35 cellular contexts compared by ENCODE assay signal in genomic region chr5:73042993-73043392, GRCh38.
"Had no signal": no experiment of that assay in that cellular context is flagged by ENCODE, and none has a peak within 500 bp of the region (broad histone marks: within the 10 kb centered on the region; RNA-seq: fewer than 3 reads in every experiment).

No MANE protein-coding gene starts in this region.

- FAIRE-seq: bronchial epithelial cell had no signal

- H3K27ac ChIP-seq: ascending aorta, cardiac muscle cell, VCaP had no signal

- H3K4me1 Mint-ChIP-seq: activated B cell treated with CpG ODN at 0.5 μM for 24 hours; activated CD4-positive, alpha-beta memory T cell treated with anti-CD3 and anti-CD28 coated beads, Interleukin-2, amount 10 ng/mL, durations not matched to agents 7 days and 5 days; activated CD4-positive, alpha-beta T cell treated with anti-CD3 and anti-CD28 coated beads, Interleukin-2, amount 10 ng/mL, durations not matched to agents 7 days and 5 days; activated CD8-positive, alpha-beta memory T cell treated with anti-CD3 and anti-CD28 coated beads, Interleukin-2, amount 10 ng/mL, durations not matched to agents 7 days and 5 days; activated naive CD4-positive, alpha-beta T cell treated with anti-CD3 and anti-CD28 coated beads, Interleukin-2, amount 10 ng/mL, durations not matched to agents 7 days and 5 days; activated naive CD4-positive, alpha-beta T cell treated with anti-CD3 and anti-CD28 coated beads, Interleukin-2, amount 50 U/mL, for 24 hours; activated naive CD8-positive, alpha-beta T cell treated with anti-CD3 and anti-CD28 coated beads, Interleukin-2, amount 10 ng/mL, durations not matched to agents 7 days and 5 days; activated naive CD8-positive, alpha-beta T cell treated with anti-CD3 and anti-CD28 coated beads, Interleukin-2, amount 50 U/mL, for 24 hours; brain; central memory CD8-positive, alpha-beta T cell had no signal

- ATAC-seq: activated CD8-positive, alpha-beta memory T cell treated with anti-CD3 and anti-CD28 coated beads, Interleukin-2, amount 10 ng/mL, durations not matched to agents 7 days and 5 days; activated CD8-positive, alpha-beta T cell treated with anti-CD3 and anti-CD28 coated beads, Interleukin-2, amount 10 ng/mL, durations not matched to agents 7 days and 5 days; activated naive CD8-positive, alpha-beta T cell treated with anti-CD3 and anti-CD28 coated beads, Interleukin-2, amount 50 U/mL, for 24 hours had no signal

- H3K27ac Mint-ChIP-seq: activated B cell treated with CpG ODN at 0.5 μM for 24 hours; activated CD4-positive, alpha-beta memory T cell treated with anti-CD3 and anti-CD28 coated beads, Interleukin-2, amount 10 ng/mL, durations not matched to agents 7 days and 5 days; activated CD4-positive, alpha-beta T cell treated with anti-CD3 and anti-CD28 coated beads, Interleukin-2, amount 10 ng/mL, durations not matched to agents 7 days and 5 days; activated CD8-positive, alpha-beta memory T cell treated with anti-CD3 and anti-CD28 coated beads, Interleukin-2, amount 10 ng/mL, durations not matched to agents 7 days and 5 days; activated CD8-positive, alpha-beta T cell treated with anti-CD3 and anti-CD28 coated beads, Interleukin-2, amount 10 ng/mL, durations not matched to agents 7 days and 5 days; activated naive CD4-positive, alpha-beta T cell treated with anti-CD3 and anti-CD28 coated beads, Interleukin-2, amount 10 ng/mL, durations not matched to agents 7 days and 5 days; activated naive CD4-positive, alpha-beta T cell treated with anti-CD3 and anti-CD28 coated beads, Interleukin-2, amount 50 U/mL, for 24 hours; activated naive CD8-positive, alpha-beta T cell; activated naive CD8-positive, alpha-beta T cell treated with anti-CD3 and anti-CD28 coated beads, Interleukin-2, amount 10 ng/mL, durations not matched to agents 7 days and 5 days; activated naive CD8-positive, alpha-beta T cell treated with anti-CD3 and anti-CD28 coated beads, Interleukin-2, amount 50 U/mL, for 24 hours; activated T-cell treated with anti-CD3 and anti-CD28 coated beads, Interleukin-2, amount 50 U/mL, for 24 hours; activated T-helper 2 cell treated with anti-CD3 and anti-CD28 coated beads, Interferon-gamma antibody, Interleukin-2, Interleukin-4, amounts not matched to agents 10 μg/mL and 5 μg/mL and 100 μg/mL, durations not matched to agents 14 hours and 24 hours and 36 hours; brain; T-helper 1 cell treated with Interleukin-12 subunit alpha and Interleukin-12 subunit beta and Interleukin-4 antibody, amounts not matched to agents 30 μg/mL and 1 μg/mL, for 36 hours; T-helper 2 cell treated with Interferon-gamma antibody and Interleukin-4, amounts not matched to agents 5 μg/mL and 100 μg/mL, for 36 hours had no signal

- H3K9me3 Mint-ChIP-seq: activated CD4-positive, alpha-beta memory T cell treated with anti-CD3 and anti-CD28 coated beads, Interleukin-2, amount 10 ng/mL, durations not matched to agents 7 days and 5 days; activated CD4-positive, alpha-beta T cell treated with anti-CD3 and anti-CD28 coated beads, Interleukin-2, amount 10 ng/mL, durations not matched to agents 7 days and 5 days; activated naive CD4-positive, alpha-beta T cell treated with anti-CD3 and anti-CD28 coated beads, Interleukin-2, amount 10 ng/mL, durations not matched to agents 7 days and 5 days; activated naive CD4-positive, alpha-beta T cell treated with anti-CD3 and anti-CD28 coated beads, Interleukin-2, amount 50 U/mL, for 24 hours; central memory CD8-positive, alpha-beta T cell; T-helper 1 cell treated with Interleukin-12 subunit alpha and Interleukin-12 subunit beta and Interleukin-4 antibody, amounts not matched to agents 30 μg/mL and 1 μg/mL, for 36 hours; T-helper 2 cell treated with Interferon-gamma antibody and Interleukin-4, amounts not matched to agents 5 μg/mL and 100 μg/mL, for 36 hours had no signal

- H3K27me3 Mint-ChIP-seq: activated B cell treated with CpG ODN at 0.5 μM for 24 hours; activated CD4-positive, alpha-beta memory T cell treated with anti-CD3 and anti-CD28 coated beads, Interleukin-2, amount 10 ng/mL, durations not matched to agents 7 days and 5 days; activated CD8-positive, alpha-beta memory T cell treated with anti-CD3 and anti-CD28 coated beads, Interleukin-2, amount 10 ng/mL, durations not matched to agents 7 days and 5 days; activated naive CD4-positive, alpha-beta T cell treated with anti-CD3 and anti-CD28 coated beads, Interleukin-2, amount 10 ng/mL, durations not matched to agents 7 days and 5 days; activated naive CD4-positive, alpha-beta T cell treated with anti-CD3 and anti-CD28 coated beads, Interleukin-2, amount 50 U/mL, for 24 hours; activated naive CD8-positive, alpha-beta T cell; activated naive CD8-positive, alpha-beta T cell treated with anti-CD3 and anti-CD28 coated beads, Interleukin-2, amount 50 U/mL, for 24 hours; activated T-cell treated with anti-CD3 and anti-CD28 coated beads, Interleukin-2, amount 50 U/mL, for 24 hours; brain; central memory CD8-positive, alpha-beta T cell had no signal

- H3K4me3 Mint-ChIP-seq: activated B cell treated with CpG ODN at 0.5 μM for 24 hours; activated CD4-positive, alpha-beta memory T cell treated with anti-CD3 and anti-CD28 coated beads, Interleukin-2, amount 10 ng/mL, durations not matched to agents 7 days and 5 days; activated CD4-positive, alpha-beta T cell treated with anti-CD3 and anti-CD28 coated beads, Interleukin-2, amount 10 ng/mL, durations not matched to agents 7 days and 5 days; activated CD8-positive, alpha-beta memory T cell treated with anti-CD3 and anti-CD28 coated beads, Interleukin-2, amount 10 ng/mL, durations not matched to agents 7 days and 5 days; activated CD8-positive, alpha-beta T cell treated with anti-CD3 and anti-CD28 coated beads, Interleukin-2, amount 10 ng/mL, durations not matched to agents 7 days and 5 days; activated naive CD4-positive, alpha-beta T cell treated with anti-CD3 and anti-CD28 coated beads, Interleukin-2, amount 10 ng/mL, durations not matched to agents 7 days and 5 days; activated naive CD4-positive, alpha-beta T cell treated with anti-CD3 and anti-CD28 coated beads, Interleukin-2, amount 50 U/mL, for 24 hours; activated naive CD8-positive, alpha-beta T cell; activated naive CD8-positive, alpha-beta T cell treated with anti-CD3 and anti-CD28 coated beads, Interleukin-2, amount 10 ng/mL, durations not matched to agents 7 days and 5 days; activated naive CD8-positive, alpha-beta T cell treated with anti-CD3 and anti-CD28 coated beads, Interleukin-2, amount 50 U/mL, for 24 hours; activated T-cell treated with anti-CD3 and anti-CD28 coated beads, Interleukin-2, amount 50 U/mL, for 24 hours; brain; central memory CD8-positive, alpha-beta T cell; T-helper 1 cell treated with Interleukin-12 subunit alpha and Interleukin-12 subunit beta and Interleukin-4 antibody, amounts not matched to agents 30 μg/mL and 1 μg/mL, for 36 hours; T-helper 2 cell treated with Interferon-gamma antibody and Interleukin-4, amounts not matched to agents 5 μg/mL and 100 μg/mL, for 36 hours had no signal

- H3K9me3 ChIP-seq: ascending aorta had no signal

- H3K27me3 ChIP-seq: ascending aorta, cardiac muscle cell had no signal

- DNase-seq: activated B cell treated with CpG ODN at 0.5 μM for 24 hours; activated CD4-positive, alpha-beta memory T cell treated with anti-CD3 and anti-CD28 coated beads, Interleukin-2, amount 10 ng/mL, durations not matched to agents 7 days and 5 days; activated CD4-positive, alpha-beta T cell treated with anti-CD3 and anti-CD28 coated beads for 4 hours; activated CD4-positive, alpha-beta T cell treated with anti-CD3 and anti-CD28 coated beads, Interleukin-2, amount 10 ng/mL, durations not matched to agents 7 days and 5 days; activated CD4-positive, alpha-beta T cell treated with anti-CD3 and anti-CD28 coated beads, Interleukin-2, amount 50 U/mL, for 48 hours; activated CD4-positive, CD25-positive, alpha-beta regulatory T cell treated with anti-CD3 and anti-CD28 coated beads, Interleukin-2, amount 50 U/mL, for 72 hours; activated CD8-positive, alpha-beta memory T cell treated with anti-CD3 and anti-CD28 coated beads for 24 hours; activated CD8-positive, alpha-beta memory T cell treated with anti-CD3 and anti-CD28 coated beads, Interleukin-2, amount 10 ng/mL, durations not matched to agents 7 days and 5 days; activated CD8-positive, alpha-beta memory T cell treated with anti-CD3 and anti-CD28 coated beads, Interleukin-2, amount 50 U/mL, for 48 hours; activated CD8-positive, alpha-beta T cell treated with anti-CD3 and anti-CD28 coated beads, Interleukin-2, amount 10 ng/mL, durations not matched to agents 7 days and 5 days; activated effector memory CD4-positive, alpha-beta T cell treated with Interleukin-2 at 50 U/mL for 16 hours; activated gamma-delta T cell; activated naive CD4-positive, alpha-beta T cell treated with anti-CD3 and anti-CD28 coated beads, Interleukin-2, amount 10 ng/mL, durations not matched to agents 7 days and 5 days; activated naive CD4-positive, alpha-beta T cell treated with Interleukin-2 at 50 U/mL for 16 hours; activated naive CD8-positive, alpha-beta T cell treated with anti-CD3 and anti-CD28 coated beads, Interleukin-2, amount 10 ng/mL, durations not matched to agents 7 days and 5 days; activated naive CD8-positive, alpha-beta T cell treated with anti-CD3 and anti-CD28 coated beads, Interleukin-2, amount 50 U/mL, for 24 hours; activated T-cell treated with anti-CD3 and anti-CD28 coated beads, Interleukin-2, amount 50 U/mL, for 24 hours; activated T-cell treated with anti-CD3 and anti-CD28 coated beads, Interleukin-2, amount 50 U/mL, for 48 hours; amygdala; anterior cingulate cortex; caudate nucleus; cerebellar nuclear complex; T-helper 2 cell; T-helper 9 cell had no signal

- H3K36me3 Mint-ChIP-seq: activated CD8-positive, alpha-beta memory T cell treated with anti-CD3 and anti-CD28 coated beads, Interleukin-2, amount 10 ng/mL, durations not matched to agents 7 days and 5 days; activated naive CD4-positive, alpha-beta T cell treated with anti-CD3 and anti-CD28 coated beads, Interleukin-2, amount 10 ng/mL, durations not matched to agents 7 days and 5 days; activated naive CD8-positive, alpha-beta T cell; activated naive CD8-positive, alpha-beta T cell treated with anti-CD3 and anti-CD28 coated beads, Interleukin-2, amount 10 ng/mL, durations not matched to agents 7 days and 5 days had no signal

- H3K4me3 ChIP-seq: ascending aorta, cardiac muscle cell had no signal
